8 cellular contexts compared by ENCODE assay signal in genomic region chr7:30596043-30596641, GRCh38. TPM values are rescaled to one million over a fixed set of nuclear protein-coding genes. Genes with fewer than 3 reads are reported as not detected.
A peak's percentile ranks its signal among the peaks of the same experiment; 100 is the strongest.
DNase-seq lines count a peak whose midpoint lies in the region; ATAC-seq, FAIRE-seq and TF ChIP-seq lines count a peak whose summit lies in the region.

No MANE protein-coding gene starts in this region.

- WGBS in suprapubic skin = 15% methylated on average over 14 of the region's 14 CpGs

- H3K27me3 ChIP-seq in suprapubic skin = no peaks in the 10 kb centered on the region

- H3K27ac ChIP-seq in kidney (ENCODE audit: low read depth in 2 of 2, low read length in 2 of 2) = no peak overlapping the region
- peak overlapping the region; percentile 98 for H3K27ac ChIP-seq in suprapubic skin

- H3K36me3 ChIP-seq in kidney (ENCODE audit: control insufficient read depth in 1 of 2, insufficient read depth in 2 of 2, low read length in 2 of 2) (peaks cover 6 to 11% of the 10 kb centered on the region in 2 donors), suprapubic skin (peaks cover 19% of the 10 kb centered on the region)

- H3K4me1 ChIP-seq in kidney (ENCODE audit: control insufficient read depth in 1 of 2, insufficient read depth in 1 of 2, low read depth in 1 of 2, low read length in 2 of 2) (peaks cover 3 to 18% of the 10 kb centered on the region in 2 donors), suprapubic skin (peaks cover 43% of the 10 kb centered on the region)

- TF ChIP-seq EP300 in suprapubic skin (IDR thresholded peaks at IDR 0.05) = no peak

- intact Hi-C loops in kidney (cut with DNase I) = no loop called here

- POLR2A ChIA-PET in AG04449 (lab: Yijun Ruan, JAX) = interaction anchor here (0.6 kb wide), 1 partner anchor 24 kb away, joined by 3 read pairs; no protein-coding TSS in a partner anchor

- no peaks in the 10 kb centered on the region for H3K9me3 ChIP-seq in kidney (ENCODE audit: control insufficient read depth in 1 of 2, low read length in 2 of 2)
- no peaks in the 10 kb centered on the region for H3K9me3 ChIP-seq in suprapubic skin

- peak overlapping the region; percentile 92 to 97 for H3K9ac ChIP-seq in kidney (ENCODE audit: low read length in 2 of 2)

- FAIRE-seq in kidney (lab: Jason Lieb, UNC) = no peak

- H3K4me3 ChIP-seq in AG04449 (ENCODE audit: low read depth, low read length) (peak overlapping the region; percentile 96), astrocyte of the cerebellum (ENCODE audit: low read depth, low read length) (peak overlapping the region; percentile 71), kidney (ENCODE audit: low read length in 2 of 2) (peak overlapping the region; percentile 85 to 92), suprapubic skin (peak overlapping the region; percentile 100)

- TF ChIP-seq CTCF in AG04449 (IDR thresholded peaks at IDR 0.05; ENCODE audit: insufficient read depth, low read length, missing control alignments) (no peak), astrocyte of the cerebellum (IDR thresholded peaks at IDR 0.05; ENCODE audit: low read depth, low read length, missing control alignments) (peak; percentile 18), kidney (IDR thresholded peaks at IDR 0.05; ENCODE audit: borderline replicate concordance, extremely low read depth, insufficient read depth) (no peak), suprapubic skin (IDR thresholded peaks at IDR 0.05) (no peak)

- ATAC-seq in GM18861 (IDR thresholded peaks at IDR 0.05; ENCODE audit: unreplicated experiment) = no peak

- no peak for DNase-seq in AG04449 (ENCODE audit: low read depth, low spot score)
- DNase-seq in ELR (ENCODE audit: low read depth) = peak; percentile 60
- DNase-seq in NCI-H345 treated with DMSO at 0.1 percent for 48 hours (lab: John Stamatoyannopoulos, UW; ENCODE audit: unreplicated experiment) = peak; percentile 25
- DNase-seq in astrocyte of the cerebellum (ENCODE audit: low read depth) = no peak
- no peak for DNase-seq in kidney
- DNase-seq in suprapubic skin (ENCODE audit: low spot score in 2 of 2) = no peak
- DNase-seq in SKM-1 treated with dmso at 0.1 percent for 144 hours (lab: John Stamatoyannopoulos, UW; ENCODE audit: unreplicated experiment) = no peak

- in situ Hi-C loops in astrocyte of the cerebellum (cut with HindIII; ENCODE audit: low sequenced_read_pairs) = no loop called here

- TF ChIP-seq POLR2A in suprapubic skin (IDR thresholded peaks at IDR 0.05) = no peak

- CTCF ChIA-PET in AG04449 (lab: Yijun Ruan, JAX) = no interaction called here

RNA-seq across cellular contexts. Expression of gene GARS1, which starts 1.5 kb away (rescaled TPM):
- 104 TPM for total RNA-seq in kidney
- polyA plus RNA-seq in kidney (ENCODE audit: insufficient read depth, low read depth, low replicate concordance) = 84.3 TPM
- 100 to 1,000 TPM in 2 of 4 donors, 10 to 100 TPM in 2; 72.5 to 116 (median 97.6) TPM for total RNA-seq in suprapubic skin

Comparison
In these comparisons a context has a peak if more than half of its experiments do, and no peak if none do; other contexts are left out.
1. DNase-seq: peak in ELR (single experiment) and NCI-H345 treated with DMSO at 0.1 percent for 48 hours (single experiment); none in AG04449 (single experiment), astrocyte of the cerebellum (single experiment), kidney (single experiment), suprapubic skin (0 of 2) and SKM-1 treated with dmso at 0.1 percent for 144 hours (single experiment).
2. Peak in every context shown above with its lines, with median percentiles within 50 percentile points of each other: H3K4me3 ChIP-seq.